Comparison of ENCODE assay signal across 14 cellular contexts in the genomic region with DNA sequence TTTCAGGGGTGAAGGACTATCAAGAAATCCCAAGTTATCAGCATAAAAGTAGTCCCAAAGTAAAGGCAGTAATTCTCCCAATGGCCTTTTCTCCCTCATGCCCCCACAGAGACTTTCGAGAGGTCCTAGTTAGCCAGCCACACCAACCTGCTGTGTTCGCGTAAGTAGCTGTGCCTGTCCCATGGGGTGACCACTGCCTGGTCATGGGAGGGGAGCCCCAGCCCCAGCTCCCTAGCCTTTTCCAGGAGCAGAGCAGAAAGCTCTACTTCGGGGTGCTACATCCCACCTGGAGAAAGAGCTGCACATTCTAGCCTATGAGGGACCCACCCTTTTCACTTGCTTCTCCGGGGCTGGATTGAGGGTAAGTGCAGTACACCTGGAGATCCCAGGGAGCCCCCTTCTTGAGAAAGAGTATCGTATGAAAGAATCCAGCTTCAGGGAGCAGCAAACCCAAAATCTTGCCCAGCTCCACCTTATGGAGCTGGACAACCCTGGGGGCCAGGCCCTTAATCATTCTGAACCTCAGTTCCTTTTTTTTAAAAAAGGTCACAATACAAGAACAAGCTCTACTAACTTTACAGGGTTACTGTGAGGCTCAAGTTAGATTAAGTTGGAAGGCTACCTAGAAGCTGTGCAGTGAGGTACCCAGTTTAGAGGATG. TPM values are rescaled to one million over a fixed set of nuclear protein-coding genes. Genes with fewer than 3 reads are reported as not detected.
"Had no signal": no experiment of that assay in that cellular context is flagged by ENCODE, and none has a peak within 500 bp of the region (broad histone marks: within the 10 kb centered on the region; RNA-seq: fewer than 3 reads in every experiment).

No MANE protein-coding gene starts in this region.

- H3K27ac ChIP-seq: breast epithelium had no signal

- ATAC-seq: activated T-helper 17 cell treated with anti-CD3 and anti-CD28 coated beads, Interleukin-2, amount 50 U/mL, for 72 hours had no signal

- H3K27ac Mint-ChIP-seq: activated naive CD8-positive, alpha-beta T cell treated with anti-CD3 and anti-CD28 coated beads for 36 hours; activated T-helper 17 cell treated with anti-CD3 and anti-CD28 coated beads, Interleukin-2, amount 50 U/mL, for 72 hours; nephron progenitor cell; WTC11 had no signal

- H3K4me1 ChIP-seq: breast epithelium had no signal

- H3K9me3 Mint-ChIP-seq: activated naive CD8-positive, alpha-beta T cell treated with anti-CD3 and anti-CD28 coated beads for 36 hours; activated T-helper 17 cell treated with anti-CD3 and anti-CD28 coated beads, Interleukin-2, amount 50 U/mL, for 72 hours; central memory CD8-positive, alpha-beta T cell; nephron progenitor cell; WTC11 had no signal

- H3K4me1 Mint-ChIP-seq: activated naive CD8-positive, alpha-beta T cell treated with anti-CD3 and anti-CD28 coated beads for 36 hours; activated T-helper 17 cell treated with anti-CD3 and anti-CD28 coated beads, Interleukin-2, amount 50 U/mL, for 72 hours; central memory CD8-positive, alpha-beta T cell; nephron progenitor cell had no signal

- FAIRE-seq: colon, frontal cortex had no signal

- H3K4me3 Mint-ChIP-seq: activated naive CD8-positive, alpha-beta T cell treated with anti-CD3 and anti-CD28 coated beads for 36 hours; activated T-helper 17 cell treated with anti-CD3 and anti-CD28 coated beads, Interleukin-2, amount 50 U/mL, for 72 hours; central memory CD8-positive, alpha-beta T cell; nephron progenitor cell; WTC11 had no signal

- H3K27me3 Mint-ChIP-seq: activated naive CD8-positive, alpha-beta T cell treated with anti-CD3 and anti-CD28 coated beads for 36 hours; activated T-helper 17 cell treated with anti-CD3 and anti-CD28 coated beads, Interleukin-2, amount 50 U/mL, for 72 hours; central memory CD8-positive, alpha-beta T cell had no signal

- H3K9me3 ChIP-seq: breast epithelium, esophagus muscularis mucosa, upper lobe of right lung had no signal

- H3K4me3 ChIP-seq: breast epithelium, esophagus muscularis mucosa, upper lobe of right lung had no signal

RNA-seq across cellular contexts. Expression of a gene that starts 8.6 kb away (rescaled TPM):
- total RNA-seq: activated naive CD8-positive, alpha-beta T cell treated with anti-CD3 and anti-CD28 coated beads for 36 hours; activated T-helper 17 cell treated with anti-CD3 and anti-CD28 coated beads, Interleukin-2, amount 50 U/mL, for 72 hours; breast epithelium; esophagus muscularis mucosa; frontal cortex; liver; mononuclear cell; myocyte; T-helper 1 cell treated with Interleukin-12 subunit alpha and Interleukin-12 subunit beta and Interleukin-4 antibody, amounts not matched to agents 30 ng/mL and 1 ng/mL, for 36 hours; upper lobe of right lung had no signal
- polyA plus RNA-seq: liver had no signal

RNA-seq across cellular contexts. Expression of a gene that starts 13.1 kb away (rescaled TPM):
- total RNA-seq: activated naive CD8-positive, alpha-beta T cell treated with anti-CD3 and anti-CD28 coated beads for 36 hours; activated T-helper 17 cell treated with anti-CD3 and anti-CD28 coated beads, Interleukin-2, amount 50 U/mL, for 72 hours; frontal cortex; mononuclear cell; myocyte; T-helper 1 cell treated with Interleukin-12 subunit alpha and Interleukin-12 subunit beta and Interleukin-4 antibody, amounts not matched to agents 30 ng/mL and 1 ng/mL, for 36 hours; upper lobe of right lung had no signal
- polyA plus RNA-seq: liver had no signal
